ENCODE assay signal across 18 cellular contexts in genomic region chr12:60205500-60205899, GRCh38.
A peak's percentile ranks its signal among the peaks of the same experiment; 100 is the strongest.
DNase-seq lines count a peak whose midpoint lies in the region; ATAC-seq, FAIRE-seq and TF ChIP-seq lines count a peak whose summit lies in the region.
"Had no signal": no experiment of that assay in that cellular context is flagged by ENCODE, and none has a peak within 500 bp of the region (broad histone marks: within the 10 kb centered on the region; RNA-seq: fewer than 3 reads in every experiment).

No MANE protein-coding gene starts in this region.

- no peak overlapping the region for H3K4me2 ChIP-seq in astrocyte (ENCODE audit: low read length)

- H3K9me3 Mint-ChIP-seq in astrocyte (ENCODE audit: unreplicated experiment), result no peaks in the 10 kb centered on the region

- no peaks in the 10 kb centered on the region for H4K20me1 ChIP-seq in astrocyte (ENCODE audit: insufficient read depth, low read length)

- peak; percentile 37 for FAIRE-seq in astrocyte (lab: Jason Lieb, UNC)

- no peaks in the 10 kb centered on the region for H3K27me3 Mint-ChIP-seq in astrocyte (ENCODE audit: low read depth, unreplicated experiment)
- H3K27me3 Mint-ChIP-seq: activated naive CD8-positive, alpha-beta T cell; IgD-negative memory B cell; memory B cell had no signal

- ATAC-seq in GM19463 (IDR thresholded peaks at IDR 0.05; ENCODE audit: unreplicated experiment), result no peak

- no peaks in the 10 kb centered on the region for H3K36me3 ChIP-seq in astrocyte (ENCODE audit: insufficient read depth, low read length)

- no peaks in the 10 kb centered on the region for H3K36me3 Mint-ChIP-seq in astrocyte (ENCODE audit: low read depth, unreplicated experiment)
- H3K36me3 Mint-ChIP-seq: activated naive CD8-positive, alpha-beta T cell; IgD-negative memory B cell; memory B cell had no signal

- TF ChIP-seq CTCF in AG10803 (conservative IDR thresholded peaks at IDR 0.05; ENCODE audit: low read length) (no peak), astrocyte (IDR thresholded peaks at IDR 0.05; ENCODE audit: insufficient read depth, low read depth, low read length) (no peak)

- DNase-seq in AG10803 (ENCODE audit: low read depth) (peak; percentile 76), HT1080 (ENCODE audit: low read depth) (peak; percentile 51), astrocyte (ENCODE audit: low read depth) (peak; percentile 57), islet precursor cell (peak; percentile 55), pons (ENCODE audit: low spot score) (no peak), cerebellar nuclear complex (lab: John Stamatoyannopoulos, UW) (no peak)
- no peak for DNase-seq in activated CD8-positive, alpha-beta memory T cell treated with anti-CD3 and anti-CD28 coated beads, Interleukin-2, amount 50 U/mL, for 48 hours
- DNase-seq: C1 segment of cervical spinal cord; dorsolateral prefrontal cortex; glutamatergic neuron; posterior cingulate gyrus; Right ventricle myocardium superior; stimulated activated CD4-positive, alpha-beta T cell treated with anti-CD3 and anti-CD28 coated beads, Interleukin-2, amount 100 ng/mL, for 48 hours; stimulated activated naive CD4-positive, alpha-beta T cell treated with Interleukin-2 at 50 U/mL for 16 hours had no signal

- no peaks in the 10 kb centered on the region for H3K79me2 ChIP-seq in astrocyte (ENCODE audit: insufficient read depth, low read length)

- H3K4me3 ChIP-seq in AG10803 (ENCODE audit: low read length) (no peak overlapping the region), astrocyte (ENCODE audit: insufficient read depth, low read depth, low read length) (no peak overlapping the region)
- H3K4me3 ChIP-seq: dorsolateral prefrontal cortex had no signal

- H3K27me3 ChIP-seq in astrocyte (ENCODE audit: insufficient read depth, low read length), result no peaks in the 10 kb centered on the region
- H3K27me3 ChIP-seq: dorsolateral prefrontal cortex had no signal

- H3K27ac ChIP-seq in astrocyte (ENCODE audit: low read depth, low read length), result no peak overlapping the region
- H3K27ac ChIP-seq: dorsolateral prefrontal cortex had no signal

- no peak overlapping the region for H3K4me3 Mint-ChIP-seq in astrocyte (ENCODE audit: unreplicated experiment)
- H3K4me3 Mint-ChIP-seq: activated naive CD8-positive, alpha-beta T cell; IgD-negative memory B cell; memory B cell had no signal

- no peaks in the 10 kb centered on the region for H3K9me3 ChIP-seq in astrocyte (ENCODE audit: insufficient read depth, low read depth, low read length)

- H3K4me1 ChIP-seq in astrocyte (ENCODE audit: insufficient read depth, low read length), result no peaks in the 10 kb centered on the region

- H3K4me1 Mint-ChIP-seq in astrocyte (ENCODE audit: low read depth, unreplicated experiment), result peaks cover 20% of the 10 kb centered on the region
- H3K4me1 Mint-ChIP-seq: IgD-negative memory B cell, memory B cell had no signal

- H3K9ac ChIP-seq in astrocyte (ENCODE audit: low read length), result no peak overlapping the region

- no peak overlapping the region for H2AFZ ChIP-seq in astrocyte (ENCODE audit: low read depth, low read length)

- H3K27ac Mint-ChIP-seq in astrocyte (ENCODE audit: unreplicated experiment), result peak overlapping the region; percentile 62
- H3K27ac Mint-ChIP-seq: activated naive CD8-positive, alpha-beta T cell; IgD-negative memory B cell; memory B cell had no signal

Comparison
In these comparisons a context has a peak if more than half of its experiments do, and no peak if none do; other contexts are left out.
1. DNase-seq: peak in AG10803 (single experiment), HT1080 (single experiment), astrocyte (single experiment) and islet precursor cell (single experiment); none in pons (single experiment), activated CD8-positive, alpha-beta memory T cell treated with anti-CD3 and anti-CD28 coated beads, Interleukin-2, amount 50 U/mL, for 48 hours (single experiment) and cerebellar nuclear complex (0 of 2).